Comparison of ENCODE assay signal across 18 cellular contexts in the genomic region with DNA sequence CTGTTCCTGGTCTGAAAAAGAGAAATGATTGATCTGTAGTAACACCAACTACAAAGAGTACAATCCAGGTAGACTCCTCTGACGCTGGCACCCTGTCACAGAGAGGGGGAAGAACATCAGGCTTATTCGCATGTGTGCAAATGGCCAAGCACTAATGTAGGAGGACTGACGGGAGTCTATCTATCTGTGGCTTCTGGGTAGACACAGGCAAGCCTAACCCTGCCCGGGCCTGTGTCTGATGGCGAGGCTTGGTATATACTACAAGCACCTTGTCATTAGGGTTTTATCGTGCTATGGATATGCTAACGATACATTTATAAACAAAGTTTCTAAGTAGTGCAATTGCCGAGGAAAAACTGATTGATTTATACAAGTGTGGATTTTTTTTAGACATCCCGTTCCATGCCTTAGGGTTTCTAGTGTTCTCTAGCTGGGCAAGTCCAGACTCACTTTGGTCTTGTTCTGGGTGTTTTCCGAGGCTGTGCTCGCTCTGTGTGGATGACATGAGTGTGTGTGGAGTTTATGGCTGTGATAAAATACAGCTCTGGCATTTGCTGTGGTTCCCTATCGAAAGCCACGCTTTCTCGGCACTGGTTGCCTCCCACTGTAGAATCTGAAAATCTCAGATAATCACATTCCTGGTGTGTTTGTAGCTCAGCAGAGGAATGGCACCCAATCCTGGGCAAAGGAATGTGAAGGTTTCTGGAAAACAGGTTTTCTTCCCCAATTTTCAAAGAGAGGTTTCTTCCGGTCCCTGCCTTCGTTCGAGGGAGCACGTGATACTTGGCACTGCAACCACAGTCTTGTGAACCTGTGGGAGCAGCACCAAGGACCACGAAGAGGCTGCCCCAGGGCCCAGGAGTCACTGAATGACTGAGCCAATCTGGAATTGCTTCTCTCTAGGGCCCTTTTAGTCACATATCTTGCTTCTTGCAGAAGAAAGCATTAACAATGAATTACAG.
"Had no signal": no experiment of that assay in that cellular context is flagged by ENCODE, and none has a peak within 500 bp of the region (broad histone marks: within the 10 kb centered on the region; RNA-seq: fewer than 3 reads in every experiment).

No MANE protein-coding gene starts in this region.

- H3K4me3 Mint-ChIP-seq: activated naive CD8-positive, alpha-beta T cell treated with anti-CD3 and anti-CD28 coated beads, Interleukin-2, amount 10 ng/mL, durations not matched to agents 7 days and 5 days; immature natural killer cell; naive B cell had no signal

- H3K27me3 Mint-ChIP-seq: progenitor cell of endocrine pancreas had no signal

- H3K27ac Mint-ChIP-seq: activated naive CD8-positive, alpha-beta T cell treated with anti-CD3 and anti-CD28 coated beads, Interleukin-2, amount 10 ng/mL, durations not matched to agents 7 days and 5 days; immature natural killer cell; progenitor cell of endocrine pancreas had no signal

- H3K27ac ChIP-seq: cardiac muscle cell, dorsolateral prefrontal cortex, neutrophil, right lobe of liver, SK-N-MC, upper lobe of left lung had no signal

- H3K4me3 ChIP-seq: cardiac muscle cell, dorsolateral prefrontal cortex, lung, right lobe of liver, SK-N-MC, upper lobe of left lung had no signal

- H3K36me3 Mint-ChIP-seq: activated naive CD8-positive, alpha-beta T cell treated with anti-CD3 and anti-CD28 coated beads, Interleukin-2, amount 10 ng/mL, durations not matched to agents 7 days and 5 days; immature natural killer cell; naive B cell had no signal

- H3K4me1 Mint-ChIP-seq: activated naive CD8-positive, alpha-beta T cell treated with anti-CD3 and anti-CD28 coated beads, Interleukin-2, amount 10 ng/mL, durations not matched to agents 7 days and 5 days; immature natural killer cell; naive B cell had no signal

- DNase-seq: activated CD4-positive, alpha-beta T cell treated with anti-CD3 and anti-CD28 coated beads, Interleukin-2, amount 50 U/mL, for 1 hour; activated naive CD4-positive, alpha-beta T cell; activated naive CD8-positive, alpha-beta T cell treated with anti-CD3 and anti-CD28 coated beads, Interleukin-2, amount 10 ng/mL, durations not matched to agents 7 days and 5 days; aorta; dorsolateral prefrontal cortex; foreskin melanocyte; head of caudate nucleus; immature natural killer cell; naive B cell; right lobe of liver; stimulated activated naive CD8-positive, alpha-beta T cell treated with anti-CD3 and anti-CD28 coated beads, Interleukin-15, Interleukin-2, amounts not matched to agents 100 U/mL and 50 U/mL, for 24 hours; upper lobe of left lung had no signal

- ATAC-seq: activated CD4-positive, CD25-positive, alpha-beta regulatory T cell treated with anti-CD3 and anti-CD28 coated beads, Interleukin-2, amount 50 U/mL, for 24 hours; right lobe of liver; stimulated activated naive CD8-positive, alpha-beta T cell treated with anti-CD3 and anti-CD28 coated beads, Interleukin-15, Interleukin-2, amounts not matched to agents 100 U/mL and 50 U/mL, for 24 hours had no signal

- H3K9me3 ChIP-seq: neutrophil, right lobe of liver, upper lobe of left lung had no signal

- H3K27me3 ChIP-seq: cardiac muscle cell, dorsolateral prefrontal cortex, neutrophil, right lobe of liver, upper lobe of left lung had no signal

- H3K9me3 Mint-ChIP-seq: activated naive CD8-positive, alpha-beta T cell treated with anti-CD3 and anti-CD28 coated beads, Interleukin-2, amount 10 ng/mL, durations not matched to agents 7 days and 5 days; naive B cell had no signal

- H3K4me1 ChIP-seq: right lobe of liver, upper lobe of left lung had no signal

- H3K36me3 ChIP-seq: cardiac muscle cell, neutrophil, right lobe of liver, upper lobe of left lung had no signal
